Comparison of ENCODE assay signal across 9 cellular contexts in the genomic region with DNA sequence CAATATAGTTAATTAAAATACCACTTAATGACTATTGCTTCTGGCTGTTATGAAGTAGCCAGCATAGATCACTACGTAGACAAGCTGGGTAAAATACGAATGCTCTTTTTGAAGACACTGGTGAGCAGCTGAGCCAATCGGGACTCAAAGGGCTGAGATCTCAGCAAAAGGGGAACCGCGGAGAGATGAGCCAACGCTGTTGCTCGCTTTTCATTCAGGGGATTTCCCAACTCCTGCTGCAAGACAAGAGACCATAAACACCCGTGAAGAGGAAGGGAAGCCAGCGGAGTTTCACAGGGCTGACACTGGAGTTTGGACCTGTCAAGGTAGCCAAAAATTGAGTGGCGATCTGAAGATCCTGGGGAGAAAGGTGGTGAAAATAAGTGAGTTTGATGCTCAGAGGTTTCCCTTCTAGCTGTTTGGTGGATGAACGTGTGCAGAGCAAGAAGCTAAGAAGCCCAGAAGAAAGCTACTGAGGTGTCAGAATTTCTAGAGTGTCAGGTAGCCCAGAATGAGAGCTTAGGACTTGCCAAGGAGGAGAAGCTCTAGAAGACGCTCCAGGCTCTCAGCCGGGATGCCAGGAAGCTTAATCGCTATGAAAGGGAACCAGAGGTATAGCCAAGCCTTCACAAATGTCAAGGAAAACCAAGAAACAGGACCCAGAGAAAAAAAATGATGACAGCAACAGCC.
DNase-seq lines count a peak whose midpoint lies in the region; ATAC-seq and TF ChIP-seq lines count a peak whose summit lies in the region.
"Had no signal": no experiment of that assay in that cellular context is flagged by ENCODE, and none has a peak within 500 bp of the region (broad histone marks: within the 10 kb centered on the region; RNA-seq: fewer than 3 reads in every experiment).

No MANE protein-coding gene starts in this region.

- H3K27ac ChIP-seq in coronary artery: no peak overlapping the region
- no peak overlapping the region for H3K27ac ChIP-seq in thyroid gland

- DNase-seq in GM13977 (ENCODE audit: low spot score) (peak; percentile 88), T follicular helper cell (ENCODE audit: low read depth) (peak; percentile 13), fibroblast of villous mesenchyme (ENCODE audit: low read depth) (peak; percentile 34), coronary artery (ENCODE audit: low spot score) (no peak), DMS79 treated with DMSO at 0.1 percent for 48 hours (lab: John Stamatoyannopoulos, UW) (no peak), thyroid gland (no peak)
- peak; percentile 6 to 13 for DNase-seq in stimulated activated CD4-positive, alpha-beta T cell treated with anti-CD3 and anti-CD28 coated beads, Interleukin-4, amount 100 ng/mL, for 48 hours (ENCODE audit: low read depth in 2 of 2)
- DNase-seq: NCI-H1092 had no signal

- in situ Hi-C loops in GM13977 (cut with MboI; ENCODE audit: low pct_unique_long_range_greater_than_20kb, low sequenced_read_pairs, unreplicated experiment): no loop called here

- intact Hi-C loops in thyroid gland (cut with DNase I): no loop called here

- H3K4me3 ChIP-seq in fibroblast of villous mesenchyme (ENCODE audit: low read depth, low read length) (no peak overlapping the region), coronary artery (no peak overlapping the region), thyroid gland (replicated peaks in 1 of 3) (no peak overlapping the region)

- H3K4me1 ChIP-seq in thyroid gland: no peaks in the 10 kb centered on the region

- TF ChIP-seq CTCF in GM13977 (IDR thresholded peaks at IDR 0.05; ENCODE audit: extremely low read depth, insufficient read depth, missing control alignments) (no peak), fibroblast of villous mesenchyme (IDR thresholded peaks at IDR 0.05; ENCODE audit: insufficient read depth, low read depth, low read length) (no peak), coronary artery (IDR thresholded peaks at IDR 0.05) (no peak), thyroid gland (IDR thresholded peaks at IDR 0.05) (no peak)

- 51 to 65% methylated on average over 14 of the region's 14 CpGs for WGBS in thyroid gland, 2 donors

- no peak for ATAC-seq in HG03469 (IDR thresholded peaks at IDR 0.05; ENCODE audit: unreplicated experiment)

- no peaks in the 10 kb centered on the region for H3K36me3 ChIP-seq in thyroid gland

- H3K9me3 ChIP-seq in thyroid gland: no peaks in the 10 kb centered on the region

- H3K27me3 ChIP-seq in thyroid gland: no peaks in the 10 kb centered on the region

- no peak for TF ChIP-seq POLR2A in thyroid gland (IDR thresholded peaks at IDR 0.05)

Comparison
In these comparisons a context has a peak if more than half of its experiments do, and no peak if none do; other contexts are left out.
1. DNase-seq: peak in GM13977 (single experiment), T follicular helper cell (single experiment), fibroblast of villous mesenchyme (single experiment) and stimulated activated CD4-positive, alpha-beta T cell treated with anti-CD3 and anti-CD28 coated beads, Interleukin-4, amount 100 ng/mL, for 48 hours (2 of 2); none in coronary artery (single experiment), DMS79 treated with DMSO at 0.1 percent for 48 hours (single experiment) and thyroid gland (0 of 2).